9 cellular contexts compared by ENCODE assay signal in the genomic region with DNA sequence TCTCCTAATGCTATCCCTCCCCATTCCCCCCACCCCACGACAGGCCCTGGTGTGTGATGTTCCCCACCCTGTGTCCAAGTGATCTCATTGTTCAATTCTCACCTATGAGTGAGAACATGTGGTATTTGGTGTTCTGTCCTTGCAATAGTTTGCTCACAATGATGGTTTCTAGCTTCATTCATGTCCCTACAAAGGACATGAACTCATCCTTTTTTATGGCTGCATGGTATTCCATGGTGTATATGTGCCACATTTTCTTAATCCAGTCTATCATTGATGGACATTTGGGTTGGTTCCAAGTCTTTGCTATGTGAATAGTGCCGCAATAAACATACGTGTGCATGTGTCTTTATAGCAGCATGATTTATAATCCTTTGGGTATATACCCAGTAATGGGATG. TPM values are rescaled to one million over a fixed set of nuclear protein-coding genes. Genes with fewer than 3 reads are reported as not detected.
"Had no signal": no experiment of that assay in that cellular context is flagged by ENCODE, and none has a peak within 500 bp of the region (broad histone marks: within the 10 kb centered on the region; RNA-seq: fewer than 3 reads in every experiment).

No MANE protein-coding gene starts in this region.

RNA-seq across cellular contexts. Expression of gene ANKRD34B, which starts 10.2 kb away (rescaled TPM):
- total RNA-seq: OCI-LY7, PC-3, Peyer's patch, Right ventricle myocardium inferior, Right ventricle myocardium superior, RPMI7951, SJSA1, T-cell had no signal
- polyA plus RNA-seq: SK-N-SH had no signal
